In the genomic region with DNA sequence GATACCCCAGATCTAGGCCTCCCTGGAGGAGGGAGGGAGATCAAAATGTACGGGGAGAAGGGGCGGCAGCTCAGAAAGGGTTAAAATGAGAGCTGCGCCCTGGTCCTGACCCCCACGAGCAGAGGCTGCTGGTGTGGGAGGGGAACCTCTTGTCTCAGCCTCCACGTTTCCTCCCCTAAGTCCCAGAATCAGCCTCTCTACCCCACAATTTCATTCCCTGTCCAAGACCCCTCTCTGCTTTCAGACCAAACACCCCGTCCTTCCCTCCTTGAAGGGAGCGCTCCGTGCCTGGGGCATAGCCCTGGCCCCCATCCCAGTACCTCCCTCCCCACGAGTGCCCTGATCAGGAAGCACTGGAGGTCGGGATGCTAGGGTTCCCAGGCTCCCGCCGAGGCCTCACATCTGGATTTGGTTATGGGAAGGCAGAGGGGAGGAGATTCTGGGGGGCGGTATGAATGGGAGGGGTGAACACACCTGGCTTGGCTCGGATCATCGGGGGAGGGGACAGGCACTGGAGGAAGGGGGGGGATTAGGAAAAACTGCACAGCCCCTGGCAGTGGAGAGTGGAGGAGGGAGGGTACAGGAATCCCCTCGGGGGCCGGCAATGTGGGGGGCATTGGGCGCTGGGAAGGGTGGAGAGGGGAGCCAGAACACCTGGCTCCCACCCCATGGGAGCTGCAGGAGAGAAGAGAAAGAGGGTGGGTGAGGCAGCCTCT, we compare ENCODE assay signal across 1 cellular context.
TF ChIP-seq lines count a peak whose summit lies in the region.

No MANE protein-coding gene starts in this region.

TF ChIP-seq in H1, 55 proteins besides CTCF, POLR2A, EP300 and RAD21:
- TF ChIP-seq TCF12 (IDR thresholded peaks at IDR 0.05; ENCODE audit: low read depth, low read length), result no peak
- TF ChIP-seq CHD2 (IDR thresholded peaks at IDR 0.05; ENCODE audit: low read length), result no peak
- TF ChIP-seq FOSL1 (IDR thresholded peaks at IDR 0.05; ENCODE audit: insufficient read depth, low read depth, low read length), result no peak
- TF ChIP-seq BRCA1 (IDR thresholded peaks at IDR 0.05; ENCODE audit: low read depth, low read length), result no peak
- TF ChIP-seq SIRT6 (IDR thresholded peaks at IDR 0.05; ENCODE audit: low read length), result no peak
- TF ChIP-seq, protein P1, sequence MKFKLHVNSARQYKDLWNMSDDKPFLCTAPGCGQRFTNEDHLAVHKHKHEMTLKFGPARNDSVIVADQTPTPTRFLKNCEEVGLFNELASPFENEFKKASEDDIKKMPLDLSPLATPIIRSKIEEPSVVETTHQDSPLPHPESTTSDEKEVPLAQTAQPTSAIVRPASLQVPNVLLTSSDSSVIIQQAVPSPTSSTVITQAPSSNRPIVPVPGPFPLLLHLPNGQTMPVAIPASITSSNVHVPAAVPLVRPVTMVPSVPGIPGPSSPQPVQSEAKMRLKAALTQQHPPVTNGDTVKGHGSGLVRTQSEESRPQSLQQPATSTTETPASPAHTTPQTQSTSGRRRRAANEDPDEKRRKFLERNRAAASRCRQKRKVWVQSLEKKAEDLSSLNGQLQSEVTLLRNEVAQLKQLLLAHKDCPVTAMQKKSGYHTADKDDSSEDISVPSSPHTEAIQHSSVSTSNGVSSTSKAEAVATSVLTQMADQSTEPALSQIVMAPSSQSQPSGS (IDR thresholded peaks at IDR 0.05; ENCODE audit: low read length), result no peak
- TF ChIP-seq MAFK (IDR thresholded peaks at IDR 0.05; ENCODE audit: low read depth, low read length), result no peak
- no peak for TF ChIP-seq ATF3 (IDR thresholded peaks at IDR 0.05; ENCODE audit: insufficient read depth, low read depth, low read length)
- TF ChIP-seq TAF1 (IDR thresholded peaks at IDR 0.05; ENCODE audit: low read depth, low read length), result no peak
- TF ChIP-seq SP1 (IDR thresholded peaks at IDR 0.05; ENCODE audit: low read depth, low read length), result no peak
- TF ChIP-seq SIN3A (conservative IDR thresholded peaks at IDR 0.05 in 1 of 2, IDR thresholded peaks at IDR 0.05 in 1 of 2; ENCODE audit: low read depth in 1 of 2, low read length in 2 of 2), result no peak
- TF ChIP-seq CBX5 (IDR thresholded peaks at IDR 0.05; ENCODE audit: low read depth, low read length), result no peak
- TF ChIP-seq CHD7 (IDR thresholded peaks at IDR 0.05; ENCODE audit: insufficient replicate concordance, low read length), result no peak
- TF ChIP-seq SP4 (IDR thresholded peaks at IDR 0.05; ENCODE audit: low read length), result no peak
- no peak for TF ChIP-seq RBBP5 (IDR thresholded peaks at IDR 0.05; ENCODE audit: borderline replicate concordance, low read depth, low read length)
- no peak for TF ChIP-seq MAX (IDR thresholded peaks at IDR 0.05)
- no peak for TF ChIP-seq SIX5 (IDR thresholded peaks at IDR 0.05; ENCODE audit: low read depth, low read length)
- TF ChIP-seq ZNF274 (IDR thresholded peaks at IDR 0.05; ENCODE audit: borderline replicate concordance, extremely low read depth, low read length), result no peak
- no peak for TF ChIP-seq GTF2F1 (IDR thresholded peaks at IDR 0.05; ENCODE audit: borderline replicate concordance, low read depth, low read length)
